19 cellular contexts compared by ENCODE assay signal in the genomic region with DNA sequence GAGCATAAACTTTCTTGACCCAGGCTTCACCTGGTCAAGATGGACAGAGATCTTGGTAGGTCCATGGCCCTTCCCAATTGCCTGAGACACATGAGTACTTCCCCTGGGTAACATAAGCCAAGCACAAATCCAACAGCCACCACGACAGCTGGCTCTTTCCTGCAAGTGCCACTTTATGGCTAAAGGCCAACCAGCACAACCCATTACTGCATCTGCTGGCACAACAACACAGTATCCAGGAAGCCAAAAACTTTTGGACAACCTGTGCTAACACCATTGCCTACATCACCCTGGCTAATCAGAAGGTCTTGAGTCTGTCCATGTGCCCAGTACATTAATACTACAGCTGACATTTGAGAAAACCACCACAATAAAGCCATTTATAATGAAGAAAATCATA.
DNase-seq lines count a peak whose midpoint lies in the region; ATAC-seq and TF ChIP-seq lines count a peak whose summit lies in the region.
"Had no signal": no experiment of that assay in that cellular context is flagged by ENCODE, and none has a peak within 500 bp of the region (broad histone marks: within the 10 kb centered on the region; RNA-seq: fewer than 3 reads in every experiment).

No MANE protein-coding gene starts in this region.

- no peak overlapping the region for H3K4me3 ChIP-seq in gastroesophageal sphincter

- no peaks in the 10 kb centered on the region for H3K27me3 Mint-ChIP-seq in osteocyte (ENCODE audit: unreplicated experiment)

- H3K4me1 ChIP-seq in gastroesophageal sphincter: no peaks in the 10 kb centered on the region

- TF ChIP-seq EP300 in gastroesophageal sphincter (IDR thresholded peaks at IDR 0.05): no peak

- H3K9me3 ChIP-seq in gastroesophageal sphincter: peaks cover 0 to 24% (median 0%) of the 10 kb centered on the region in 3 donors

- ATAC-seq in gastroesophageal sphincter: peak; percentile 22
- ATAC-seq in HG03196 (IDR thresholded peaks at IDR 0.05; ENCODE audit: unreplicated experiment): no peak
- ATAC-seq in esophagus mucosa: no peak
- ATAC-seq: PC-3 had no signal

- H3K4me3 Mint-ChIP-seq in osteocyte (ENCODE audit: unreplicated experiment): no peak overlapping the region
- H3K4me3 Mint-ChIP-seq: CD14-positive monocyte; T-helper 1 cell treated with Interleukin-12 subunit alpha and Interleukin-12 subunit beta and Interleukin-4 antibody, amounts not matched to agents 30 μg/mL and 1 μg/mL, for 36 hours had no signal

- H3K36me3 Mint-ChIP-seq in osteocyte (ENCODE audit: unreplicated experiment): peaks cover 10% of the 10 kb centered on the region
- H3K36me3 Mint-ChIP-seq: CD14-positive monocyte had no signal

- WGBS in gastroesophageal sphincter (ENCODE audit: low coverage in 1 of 2), 2 donors: 75% methylated on average over 1 of the region's 1 CpG; no CpG with 5 or more reads in 1 of the 2 donors

- H3K9me3 Mint-ChIP-seq in osteocyte (ENCODE audit: unreplicated experiment): peaks cover 30% of the 10 kb centered on the region

- no peak overlapping the region for H3K27ac Mint-ChIP-seq in osteocyte (ENCODE audit: unreplicated experiment)
- H3K27ac Mint-ChIP-seq: CD14-positive monocyte; T-helper 1 cell treated with Interleukin-12 subunit alpha and Interleukin-12 subunit beta and Interleukin-4 antibody, amounts not matched to agents 30 μg/mL and 1 μg/mL, for 36 hours had no signal

- H3K4me1 Mint-ChIP-seq in osteocyte (ENCODE audit: unreplicated experiment): peaks cover 29% of the 10 kb centered on the region
- H3K4me1 Mint-ChIP-seq: CD14-positive monocyte had no signal

- TF ChIP-seq POLR2A in gastroesophageal sphincter (IDR thresholded peaks at IDR 0.05): no peak

- TF ChIP-seq CTCF in gastroesophageal sphincter (IDR thresholded peaks at IDR 0.05) (no peak), osteocyte (IDR thresholded peaks at IDR 0.05) (no peak)

- H3K27ac ChIP-seq in gastroesophageal sphincter: no peak overlapping the region
- H3K27ac ChIP-seq: 22Rv1 had no signal

- DNase-seq in DMS 273 (lab: John Stamatoyannopoulos, UW; ENCODE audit: unreplicated experiment): peak; percentile 36
- no peak for DNase-seq in DMS 273 treated with DMSO at 0.1 percent for 48 hours (lab: John Stamatoyannopoulos, UW)
- DNase-seq in NCI-H1092 treated with DMSO at 0.1 percent for 48 hours (lab: John Stamatoyannopoulos, UW): peak; percentile 41
- DNase-seq in NCI-H524 treated with DMSO at 0.1 percent for 48 hours (lab: John Stamatoyannopoulos, UW): peak; percentile 7
- DNase-seq in osteocyte (ENCODE audit: extremely low spot score, unreplicated experiment): no peak
- DNase-seq: GOT3, KBM-7, NCI-H1436, NCI-H2029 treated with DMSO at 0.1 percent for 48 hours, NCI-H345, NCI-H748 treated with DMSO at 0.1 percent for 48 hours, PC-3, RPMI8226 had no signal

- no peaks in the 10 kb centered on the region for H3K36me3 ChIP-seq in gastroesophageal sphincter

- H3K27me3 ChIP-seq in gastroesophageal sphincter: no peaks in the 10 kb centered on the region

Comparison
In these comparisons a context has a peak if more than half of its experiments do, and no peak if none do; other contexts are left out.
1. DNase-seq: peak in DMS 273 (single experiment), NCI-H1092 treated with DMSO at 0.1 percent for 48 hours (single experiment) and NCI-H524 treated with DMSO at 0.1 percent for 48 hours (single experiment); none in DMS 273 treated with DMSO at 0.1 percent for 48 hours (single experiment) and osteocyte (single experiment).